13 cellular contexts compared by ENCODE assay signal in genomic region chr2:6993230-6993640, GRCh38.
DNase-seq lines count a peak whose midpoint lies in the region; ATAC-seq and TF ChIP-seq lines count a peak whose summit lies in the region.
"Had no signal": no experiment of that assay in that cellular context is flagged by ENCODE, and none has a peak within 500 bp of the region (broad histone marks: within the 10 kb centered on the region; RNA-seq: fewer than 3 reads in every experiment).

No MANE protein-coding gene starts in this region.

- no peak overlapping the region for H3K23ac ChIP-seq in H9 (ENCODE audit: insufficient read length, low read depth, low read length)

- H2AFZ ChIP-seq in H9 (ENCODE audit: low read length), result no peak overlapping the region

- no peaks in the 10 kb centered on the region for H3K23me2 ChIP-seq in H9 (ENCODE audit: insufficient read length, low read depth, low read length, poor library complexity, severe bottlenecking)

- no peak overlapping the region for H3K4me3 Mint-ChIP-seq in H9
- H3K4me3 Mint-ChIP-seq in stimulated activated memory B cell treated with anti-CD40 and anti-IgM and Interleukin-4, amounts not matched to agents 10 μg/mL and 1 μg/mL and 100 μg/mL, for 72 hours, result no peak overlapping the region
- H3K4me3 Mint-ChIP-seq: activated T-cell treated with anti-CD3 and anti-CD28 coated beads, Interleukin-2, amount 50 U/mL, for 4 hours; CD4-positive, alpha-beta memory T cell; stimulated activated naive CD8-positive, alpha-beta T cell treated with anti-CD3 and anti-CD28 coated beads, Interleukin-15, Interleukin-2, amounts not matched to agents 100 ng/mL and 50 ng/mL, for 24 hours had no signal

- H3K9ac ChIP-seq in H9 (ENCODE audit: extremely low read depth, insufficient read length, low read length) (no peak overlapping the region), skeletal muscle tissue (ENCODE audit: low read depth in 1 of 3, low read length in 3 of 3) (peak overlapping the region in 2 of 3 donors; percentile 25 to 45)

- H3K9me3 ChIP-seq in H9 (ENCODE audit: control insufficient read depth, low read depth, low read length), result no peaks in the 10 kb centered on the region
- no peaks in the 10 kb centered on the region for H3K9me3 ChIP-seq in skeletal muscle tissue (ENCODE audit: control insufficient read depth in 3 of 3, low read length in 3 of 3)

- H3K4me1 ChIP-seq in H9 (ENCODE audit: insufficient read depth, low read length) (no peaks in the 10 kb centered on the region), skeletal muscle tissue (ENCODE audit: control insufficient read depth in 3 of 3, insufficient read depth in 3 of 3, low read length in 3 of 3) (peaks cover 18 to 30% (median 29%) of the 10 kb centered on the region in 3 donors)

- no peak overlapping the region for H2BK20ac ChIP-seq in H9 (ENCODE audit: low read depth, low read length, poor library complexity, severe bottlenecking)

- H2BK15ac ChIP-seq in H9 (ENCODE audit: low read depth, low read length), result no peak overlapping the region

- H4K91ac ChIP-seq in H9 (ENCODE audit: insufficient read length, low read depth, low read length), result no peak overlapping the region

- H3K4ac ChIP-seq in H9 (ENCODE audit: low read depth, low read length), result no peak overlapping the region

- peaks cover 10 to 13% of the 10 kb centered on the region in 2 experiments for H3K4me1 Mint-ChIP-seq in H9
- H3K4me1 Mint-ChIP-seq in stimulated activated memory B cell treated with anti-CD40 and anti-IgM and Interleukin-4, amounts not matched to agents 10 μg/mL and 1 μg/mL and 100 μg/mL, for 72 hours, result peaks cover under 1% of the 10 kb centered on the region

- H3K79me2 ChIP-seq in H9 (ENCODE audit: insufficient read depth, low read length), result no peaks in the 10 kb centered on the region

- no peak overlapping the region for H3K18ac ChIP-seq in H9 (ENCODE audit: insufficient read length, low read depth, low read length)

- peaks cover 0 to 6% (median 0%) of the 10 kb centered on the region in 3 donors for H3K36me3 ChIP-seq in skeletal muscle tissue (ENCODE audit: control insufficient read depth in 3 of 3, insufficient read depth in 3 of 3, low read length in 3 of 3)

- ATAC-seq in stimulated activated memory B cell treated with anti-CD40 and anti-IgM and Interleukin-4, amounts not matched to agents 10 μg/mL and 1 μg/mL and 100 μg/mL, for 72 hours, result no peak
- ATAC-seq: activated CD4-positive, CD25-positive, alpha-beta regulatory T cell treated with anti-CD3 and anti-CD28 coated beads, Interleukin-2, amount 50 U/mL, for 24 hours; activated T-cell treated with anti-CD3 and anti-CD28 coated beads, Interleukin-2, amount 50 U/mL, for 4 hours had no signal

- peak overlapping the region in 1 of 3 donors; percentile 10 for H3K4me3 ChIP-seq in skeletal muscle tissue (ENCODE audit: low read length in 3 of 3)

- DNase-seq in H9, result no peak
- peak; percentile 60 for DNase-seq in cerebellum (ENCODE audit: low spot score)
- DNase-seq in DMS 273 treated with DMSO at 0.1 percent for 48 hours (lab: John Stamatoyannopoulos, UW), result no peak
- DNase-seq in OCI-M1 (lab: John Stamatoyannopoulos, UW), result no peak
- DNase-seq in NCI-H1048 (lab: John Stamatoyannopoulos, UW), result no peak
- DNase-seq: activated T-cell treated with anti-CD3 and anti-CD28 coated beads, Interleukin-2, amount 50 U/mL, for 4 hours; CD4-positive, alpha-beta memory T cell; NCI-H2081 had no signal

- H3K27ac ChIP-seq in H9 (ENCODE audit: insufficient read length, low read depth, low read length) (no peak overlapping the region), layer of hippocampus (ENCODE audit: low read depth, low read length) (peak overlapping the region; percentile 89), skeletal muscle tissue (ENCODE audit: low read depth, low read length) (peak overlapping the region; percentile 55)

- TF ChIP-seq CTCF in H9 (conservative IDR thresholded peaks at IDR 0.05), result no peak

- no peak overlapping the region for H2BK12ac ChIP-seq in H9 (ENCODE audit: insufficient read length, low read depth, low read length)

- H3K27me3 Mint-ChIP-seq in H9 (ENCODE audit: low read depth), result no peaks in the 10 kb centered on the region
- no peaks in the 10 kb centered on the region for H3K27me3 Mint-ChIP-seq in stimulated activated memory B cell treated with anti-CD40 and anti-IgM and Interleukin-4, amounts not matched to agents 10 μg/mL and 1 μg/mL and 100 μg/mL, for 72 hours
- H3K27me3 Mint-ChIP-seq: CD4-positive, alpha-beta memory T cell; stimulated activated naive CD8-positive, alpha-beta T cell treated with anti-CD3 and anti-CD28 coated beads, Interleukin-15, Interleukin-2, amounts not matched to agents 100 ng/mL and 50 ng/mL, for 24 hours had no signal

- H3K36me3 Mint-ChIP-seq in H9 (ENCODE audit: insufficient read depth in 1 of 3, low read depth in 3 of 3), result peaks cover 9 to 23% (median 12%) of the 10 kb centered on the region in 3 experiments
- H3K36me3 Mint-ChIP-seq in stimulated activated memory B cell treated with anti-CD40 and anti-IgM and Interleukin-4, amounts not matched to agents 10 μg/mL and 1 μg/mL and 100 μg/mL, for 72 hours, result no peaks in the 10 kb centered on the region

- H3K27ac Mint-ChIP-seq in H9, result peak overlapping the region; percentile 16 to 68 (median 29); a peak in 4 of 7 replicates
- H3K27ac Mint-ChIP-seq in stimulated activated memory B cell treated with anti-CD40 and anti-IgM and Interleukin-4, amounts not matched to agents 10 μg/mL and 1 μg/mL and 100 μg/mL, for 72 hours, result no peak overlapping the region
- H3K27ac Mint-ChIP-seq: stimulated activated naive CD8-positive, alpha-beta T cell treated with anti-CD3 and anti-CD28 coated beads, Interleukin-15, Interleukin-2, amounts not matched to agents 100 ng/mL and 50 ng/mL, for 24 hours had no signal

- no peaks in the 10 kb centered on the region for H3K27me3 ChIP-seq in H9 (ENCODE audit: insufficient read depth, low read length)
- H3K27me3 ChIP-seq in layer of hippocampus (ENCODE audit: control insufficient read depth, insufficient read depth, low read length), result no peaks in the 10 kb centered on the region
- no peaks in the 10 kb centered on the region for H3K27me3 ChIP-seq in skeletal muscle tissue (ENCODE audit: control insufficient read depth in 3 of 3, insufficient read depth in 3 of 3, low read length in 3 of 3)

- H2BK120ac ChIP-seq in H9 (ENCODE audit: low read depth, low read length, poor library complexity, severe bottlenecking), result no peak overlapping the region

- 0 out of 2 replicates have a peak overlapping the region, but pooled peaks have one; percentile 42 for H3K14ac ChIP-seq in H9 (ENCODE audit: insufficient read depth, low read length)

- no peak overlapping the region for H3K4me2 ChIP-seq in H9 (ENCODE audit: insufficient read depth, insufficient read length, low read length)

- H2AK5ac ChIP-seq in H9 (ENCODE audit: insufficient read length, low read length), result no peak overlapping the region

- WGBS in H9 (ENCODE audit: extremely low coverage, insufficient read length, low lambda C conversion rate), result no CpG with 5 or more reads among the region's 7 CpGs

- H3K9me3 Mint-ChIP-seq in H9, result peaks cover 7 to 9% of the 10 kb centered on the region in 2 experiments
- H3K9me3 Mint-ChIP-seq in stimulated activated memory B cell treated with anti-CD40 and anti-IgM and Interleukin-4, amounts not matched to agents 10 μg/mL and 1 μg/mL and 100 μg/mL, for 72 hours, result peaks cover 4% of the 10 kb centered on the region
- H3K9me3 Mint-ChIP-seq: stimulated activated naive CD8-positive, alpha-beta T cell treated with anti-CD3 and anti-CD28 coated beads, Interleukin-15, Interleukin-2, amounts not matched to agents 100 ng/mL and 50 ng/mL, for 24 hours had no signal

- no peaks in the 10 kb centered on the region for H4K20me1 ChIP-seq in H9 (ENCODE audit: control insufficient read depth, insufficient read depth, insufficient read length)

- no peaks in the 10 kb centered on the region for H3K79me1 ChIP-seq in H9 (ENCODE audit: insufficient read depth, low read depth, low read length, poor library complexity, severe bottlenecking)

- H4K5ac ChIP-seq in H9 (ENCODE audit: insufficient read length, low read depth, low read length), result no peak overlapping the region

- H2BK5ac ChIP-seq in H9 (ENCODE audit: insufficient read length, low read length), result no peak overlapping the region

- H4K8ac ChIP-seq in H9 (replicated peaks; ENCODE audit: insufficient read length, low read depth, low read length), result no peak overlapping the region

- H3T11ph ChIP-seq in H9 (ENCODE audit: low read length), result no peak overlapping the region

- H3K56ac ChIP-seq in H9 (ENCODE audit: insufficient read length, low read depth, low read length), result no peak overlapping the region
